Comparison of ENCODE assay signal across 1 cellular context in the genomic region with DNA sequence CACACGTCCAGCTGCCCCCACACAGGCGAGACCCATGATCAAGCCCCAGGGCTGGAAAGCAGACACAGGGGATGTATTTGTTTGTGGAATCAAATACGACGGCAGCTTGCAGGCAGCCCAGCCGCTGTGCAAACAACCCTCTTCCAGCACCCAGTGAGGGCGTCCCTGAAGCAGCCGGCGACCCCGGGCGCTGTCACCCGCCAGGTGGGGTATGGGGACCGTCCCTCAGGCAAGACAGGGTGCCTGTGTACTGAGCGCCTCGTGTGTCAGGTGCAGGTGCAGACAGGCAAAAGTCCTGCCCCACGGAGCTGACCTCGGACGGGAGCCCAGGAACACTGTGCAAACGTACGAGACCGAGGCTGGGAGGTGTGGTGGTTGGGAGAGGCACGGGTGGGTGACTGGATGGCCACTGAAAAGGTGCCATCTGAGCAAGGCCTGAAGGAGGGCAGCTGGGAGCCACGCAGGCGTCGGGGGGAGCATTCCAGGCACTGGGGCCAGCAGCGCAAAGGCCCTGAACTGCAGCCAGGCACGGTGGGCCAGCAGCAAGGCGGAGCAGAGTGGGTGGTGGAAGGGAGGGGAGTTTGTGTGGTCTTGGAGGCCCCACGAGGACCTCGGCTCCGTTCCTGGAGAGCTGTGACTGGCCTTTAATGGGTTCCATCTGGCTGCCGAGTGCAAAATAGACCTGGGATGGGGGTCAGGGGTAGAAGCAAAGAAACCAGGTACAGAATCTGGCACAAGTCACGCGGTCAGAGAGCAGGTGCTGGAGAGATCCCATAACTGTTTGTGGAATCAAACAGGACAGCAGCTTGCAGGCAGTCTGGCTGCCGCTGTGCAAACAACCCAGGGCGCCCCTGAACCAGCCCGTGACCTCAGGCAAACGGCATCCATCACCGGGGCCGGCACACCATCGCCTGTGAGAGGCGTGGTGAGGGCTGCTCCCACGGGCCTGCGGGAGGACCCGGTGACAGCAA.
TF ChIP-seq lines count a peak whose summit lies in the region.

No MANE protein-coding gene starts in this region.

TF ChIP-seq in HepG2, 621 proteins besides CTCF, POLR2A, EP300 and RAD21 (continued from another document and continues in another):
- TF ChIP-seq, protein P1, sequence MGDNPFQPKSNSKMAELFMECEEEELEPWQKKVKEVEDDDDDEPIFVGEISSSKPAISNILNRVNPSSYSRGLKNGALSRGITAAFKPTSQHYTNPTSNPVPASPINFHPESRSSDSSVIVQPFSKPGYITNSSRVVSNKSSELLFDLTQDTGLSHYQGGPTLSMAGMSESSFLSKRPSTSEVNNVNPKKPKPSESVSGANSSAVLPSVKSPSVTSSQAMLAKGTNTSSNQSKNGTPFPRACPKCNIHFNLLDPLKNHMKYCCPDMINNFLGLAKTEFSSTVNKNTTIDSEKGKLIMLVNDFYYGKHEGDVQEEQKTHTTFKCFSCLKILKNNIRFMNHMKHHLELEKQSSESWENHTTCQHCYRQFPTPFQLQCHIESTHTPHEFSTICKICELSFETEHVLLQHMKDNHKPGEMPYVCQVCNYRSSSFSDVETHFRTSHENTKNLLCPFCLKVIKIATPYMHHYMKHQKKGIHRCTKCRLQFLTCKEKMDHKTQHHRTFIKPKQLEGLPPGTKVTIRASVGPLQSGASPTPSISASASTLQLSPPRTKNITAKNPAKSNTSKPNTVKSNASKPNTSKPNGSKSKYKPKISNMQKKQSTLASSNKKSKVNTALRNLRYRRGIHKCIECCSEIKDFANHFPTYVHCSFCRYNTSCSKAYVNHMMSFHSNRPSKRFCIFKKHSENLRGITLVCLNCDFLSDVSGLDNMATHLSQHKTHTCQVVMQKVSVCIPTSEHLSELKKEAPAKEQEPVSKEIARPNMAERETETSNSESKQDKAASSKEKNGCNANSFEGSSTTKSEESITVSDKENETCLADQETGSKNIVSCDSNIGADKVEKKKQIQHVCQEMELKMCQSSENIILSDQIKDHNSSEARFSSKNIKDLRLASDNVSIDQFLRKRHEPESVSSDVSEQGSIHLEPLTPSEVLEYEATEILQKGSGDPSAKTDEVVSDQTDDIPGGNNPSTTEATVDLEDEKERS (CRISPR knock-in tag; IDR thresholded peaks at IDR 0.05) = peak; percentile 38; the same call in 1 of the 2 replicates
- TF ChIP-seq PITX1 (CRISPR knock-in tag; IDR thresholded peaks at IDR 0.05) (0 out of 2 replicates have a peak, but pooled peaks have one; percentile 14), FOXA3 (CRISPR knock-in tag; IDR thresholded peaks at IDR 0.05) (peak; percentile 73), ATF7 (IDR thresholded peaks at IDR 0.05) (no peak), ATF7 (CRISPR knock-in tag; IDR thresholded peaks at IDR 0.05) (peak; percentile 12; the same call in 1 of the 2 replicates), HNRNPL (IDR thresholded peaks at IDR 0.05; ENCODE audit: low read depth, low read length) (0 out of 2 replicates have a peak, but pooled peaks have one; percentile 36), BHLHE40 (IDR thresholded peaks at IDR 0.05; ENCODE audit: low read length) (no peak), ZSCAN30 (CRISPR knock-in tag; IDR thresholded peaks at IDR 0.05) (no peak), ZNF430 (CRISPR knock-in tag; IDR thresholded peaks at IDR 0.05) (no peak), ZNF124 (CRISPR knock-in tag; IDR thresholded peaks at IDR 0.05) (0 out of 2 replicates have a peak, but pooled peaks have one; percentile 25), ZNF619 (CRISPR knock-in tag; IDR thresholded peaks at IDR 0.05) (peak; percentile 69; the same call in 1 of the 2 replicates), SP140L (CRISPR knock-in tag; IDR thresholded peaks at IDR 0.05; ENCODE audit: borderline replicate concordance) (no peak), RFX5 (IDR thresholded peaks at IDR 0.05; ENCODE audit: low read depth, low read length) (no peak), SOX13 (IDR thresholded peaks at IDR 0.05) (no peak), SOX13 (CRISPR knock-in tag; conservative IDR thresholded peaks at IDR 0.05 in 1 of 2, IDR thresholded peaks at IDR 0.05 in 1 of 2) (no peak), NR2F6 (IDR thresholded peaks at IDR 0.05) (no peak), NR2F6 (CRISPR knock-in tag; IDR thresholded peaks at IDR 0.05) (peak; percentile 67), HES4 (CRISPR knock-in tag; IDR thresholded peaks at IDR 0.05; ENCODE audit: borderline replicate concordance) (no peak), KLF15 (CRISPR knock-in tag; IDR thresholded peaks at IDR 0.05; ENCODE audit: borderline replicate concordance) (no peak), ZNF816 (CRISPR knock-in tag; IDR thresholded peaks at IDR 0.05; ENCODE audit: borderline replicate concordance) (no peak), ZSCAN20 (CRISPR knock-in tag; IDR thresholded peaks at IDR 0.05; ENCODE audit: borderline replicate concordance) (no peak), SIN3A (IDR thresholded peaks at IDR 0.05; ENCODE audit: borderline replicate concordance, low read depth, low read length) (no peak), ZNF547 (CRISPR knock-in tag; IDR thresholded peaks at IDR 0.05) (0 out of 2 replicates have a peak, but pooled peaks have one; percentile 38), ATF7-NPFF (CRISPR knock-in tag; IDR thresholded peaks at IDR 0.05; ENCODE audit: low read depth) (0 out of 2 replicates have a peak, but pooled peaks have one; percentile 30)
- TF ChIP-seq, protein P2, sequence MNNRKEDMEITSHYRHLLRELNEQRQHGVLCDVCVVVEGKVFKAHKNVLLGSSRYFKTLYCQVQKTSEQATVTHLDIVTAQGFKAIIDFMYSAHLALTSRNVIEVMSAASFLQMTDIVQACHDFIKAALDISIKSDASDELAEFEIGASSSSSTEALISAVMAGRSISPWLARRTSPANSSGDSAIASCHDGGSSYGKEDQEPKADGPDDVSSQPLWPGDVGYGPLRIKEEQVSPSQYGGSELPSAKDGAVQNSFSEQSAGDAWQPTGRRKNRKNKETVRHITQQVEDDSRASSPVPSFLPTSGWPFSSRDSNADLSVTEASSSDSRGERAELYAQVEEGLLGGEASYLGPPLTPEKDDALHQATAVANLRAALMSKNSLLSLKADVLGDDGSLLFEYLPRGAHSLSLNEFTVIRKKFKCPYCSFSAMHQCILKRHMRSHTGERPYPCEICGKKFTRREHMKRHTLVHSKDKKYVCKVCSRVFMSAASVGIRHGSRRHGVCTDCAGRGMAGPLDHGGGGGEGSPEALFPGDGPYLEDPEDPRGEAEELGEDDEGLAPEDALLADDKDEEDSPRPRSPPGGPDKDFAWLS (CRISPR knock-in tag; IDR thresholded peaks at IDR 0.05; ENCODE audit: borderline replicate concordance) = 0 out of 2 replicates have a peak, but pooled peaks have one; percentile 21
- TF ChIP-seq, protein P3, sequence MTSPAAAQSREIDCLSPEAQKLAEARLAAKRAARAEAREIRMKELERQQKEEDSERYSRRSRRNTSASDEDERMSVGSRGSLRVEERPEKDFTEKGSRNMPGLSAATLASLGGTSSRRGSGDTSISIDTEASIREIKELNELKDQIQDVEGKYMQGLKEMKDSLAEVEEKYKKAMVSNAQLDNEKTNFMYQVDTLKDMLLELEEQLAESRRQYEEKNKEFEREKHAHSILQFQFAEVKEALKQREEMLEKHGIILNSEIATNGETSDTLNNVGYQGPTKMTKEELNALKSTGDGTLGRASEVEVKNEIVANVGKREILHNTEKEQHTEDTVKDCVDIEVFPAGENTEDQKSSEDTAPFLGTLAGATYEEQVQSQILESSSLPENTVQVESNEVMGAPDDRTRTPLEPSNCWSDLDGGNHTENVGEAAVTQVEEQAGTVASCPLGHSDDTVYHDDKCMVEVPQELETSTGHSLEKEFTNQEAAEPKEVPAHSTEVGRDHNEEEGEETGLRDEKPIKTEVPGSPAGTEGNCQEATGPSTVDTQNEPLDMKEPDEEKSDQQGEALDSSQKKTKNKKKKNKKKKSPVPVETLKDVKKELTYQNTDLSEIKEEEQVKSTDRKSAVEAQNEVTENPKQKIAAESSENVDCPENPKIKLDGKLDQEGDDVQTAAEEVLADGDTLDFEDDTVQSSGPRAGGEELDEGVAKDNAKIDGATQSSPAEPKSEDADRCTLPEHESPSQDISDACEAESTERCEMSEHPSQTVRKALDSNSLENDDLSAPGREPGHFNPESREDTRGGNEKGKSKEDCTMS (CRISPR knock-in tag; conservative IDR thresholded peaks at IDR 0.05) = no peak
- TF ChIP-seq, protein P4, sequence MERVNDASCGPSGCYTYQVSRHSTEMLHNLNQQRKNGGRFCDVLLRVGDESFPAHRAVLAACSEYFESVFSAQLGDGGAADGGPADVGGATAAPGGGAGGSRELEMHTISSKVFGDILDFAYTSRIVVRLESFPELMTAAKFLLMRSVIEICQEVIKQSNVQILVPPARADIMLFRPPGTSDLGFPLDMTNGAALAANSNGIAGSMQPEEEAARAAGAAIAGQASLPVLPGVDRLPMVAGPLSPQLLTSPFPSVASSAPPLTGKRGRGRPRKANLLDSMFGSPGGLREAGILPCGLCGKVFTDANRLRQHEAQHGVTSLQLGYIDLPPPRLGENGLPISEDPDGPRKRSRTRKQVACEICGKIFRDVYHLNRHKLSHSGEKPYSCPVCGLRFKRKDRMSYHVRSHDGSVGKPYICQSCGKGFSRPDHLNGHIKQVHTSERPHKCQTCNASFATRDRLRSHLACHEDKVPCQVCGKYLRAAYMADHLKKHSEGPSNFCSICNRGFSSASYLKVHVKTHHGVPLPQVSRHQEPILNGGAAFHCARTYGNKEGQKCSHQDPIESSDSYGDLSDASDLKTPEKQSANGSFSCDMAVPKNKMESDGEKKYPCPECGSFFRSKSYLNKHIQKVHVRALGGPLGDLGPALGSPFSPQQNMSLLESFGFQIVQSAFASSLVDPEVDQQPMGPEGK (CRISPR knock-in tag; IDR thresholded peaks at IDR 0.05) = 0 out of 2 replicates have a peak, but pooled peaks have one; percentile 24
- TF ChIP-seq, protein P5, sequence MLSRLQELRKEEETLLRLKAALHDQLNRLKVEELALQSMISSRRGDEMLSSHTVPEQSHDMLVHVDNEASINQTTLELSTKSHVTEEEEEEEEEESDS (CRISPR knock-in tag; IDR thresholded peaks at IDR 0.05; ENCODE audit: borderline replicate concordance) = no peak
- TF ChIP-seq, protein P6, sequence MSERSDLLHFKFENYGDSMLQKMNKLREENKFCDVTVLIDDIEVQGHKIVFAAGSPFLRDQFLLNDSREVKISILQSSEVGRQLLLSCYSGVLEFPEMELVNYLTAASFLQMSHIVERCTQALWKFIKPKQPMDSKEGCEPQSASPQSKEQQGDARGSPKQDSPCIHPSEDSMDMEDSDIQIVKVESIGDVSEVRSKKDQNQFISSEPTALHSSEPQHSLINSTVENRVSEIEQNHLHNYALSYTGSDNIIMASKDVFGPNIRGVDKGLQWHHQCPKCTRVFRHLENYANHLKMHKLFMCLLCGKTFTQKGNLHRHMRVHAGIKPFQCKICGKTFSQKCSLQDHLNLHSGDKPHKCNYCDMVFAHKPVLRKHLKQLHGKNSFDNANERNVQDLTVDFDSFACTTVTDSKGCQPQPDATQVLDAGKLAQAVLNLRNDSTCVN (CRISPR knock-in tag; IDR thresholded peaks at IDR 0.05; ENCODE audit: borderline replicate concordance) = peak; percentile 20; the same call in 1 of the 2 replicates
- TF ChIP-seq, protein P7, sequence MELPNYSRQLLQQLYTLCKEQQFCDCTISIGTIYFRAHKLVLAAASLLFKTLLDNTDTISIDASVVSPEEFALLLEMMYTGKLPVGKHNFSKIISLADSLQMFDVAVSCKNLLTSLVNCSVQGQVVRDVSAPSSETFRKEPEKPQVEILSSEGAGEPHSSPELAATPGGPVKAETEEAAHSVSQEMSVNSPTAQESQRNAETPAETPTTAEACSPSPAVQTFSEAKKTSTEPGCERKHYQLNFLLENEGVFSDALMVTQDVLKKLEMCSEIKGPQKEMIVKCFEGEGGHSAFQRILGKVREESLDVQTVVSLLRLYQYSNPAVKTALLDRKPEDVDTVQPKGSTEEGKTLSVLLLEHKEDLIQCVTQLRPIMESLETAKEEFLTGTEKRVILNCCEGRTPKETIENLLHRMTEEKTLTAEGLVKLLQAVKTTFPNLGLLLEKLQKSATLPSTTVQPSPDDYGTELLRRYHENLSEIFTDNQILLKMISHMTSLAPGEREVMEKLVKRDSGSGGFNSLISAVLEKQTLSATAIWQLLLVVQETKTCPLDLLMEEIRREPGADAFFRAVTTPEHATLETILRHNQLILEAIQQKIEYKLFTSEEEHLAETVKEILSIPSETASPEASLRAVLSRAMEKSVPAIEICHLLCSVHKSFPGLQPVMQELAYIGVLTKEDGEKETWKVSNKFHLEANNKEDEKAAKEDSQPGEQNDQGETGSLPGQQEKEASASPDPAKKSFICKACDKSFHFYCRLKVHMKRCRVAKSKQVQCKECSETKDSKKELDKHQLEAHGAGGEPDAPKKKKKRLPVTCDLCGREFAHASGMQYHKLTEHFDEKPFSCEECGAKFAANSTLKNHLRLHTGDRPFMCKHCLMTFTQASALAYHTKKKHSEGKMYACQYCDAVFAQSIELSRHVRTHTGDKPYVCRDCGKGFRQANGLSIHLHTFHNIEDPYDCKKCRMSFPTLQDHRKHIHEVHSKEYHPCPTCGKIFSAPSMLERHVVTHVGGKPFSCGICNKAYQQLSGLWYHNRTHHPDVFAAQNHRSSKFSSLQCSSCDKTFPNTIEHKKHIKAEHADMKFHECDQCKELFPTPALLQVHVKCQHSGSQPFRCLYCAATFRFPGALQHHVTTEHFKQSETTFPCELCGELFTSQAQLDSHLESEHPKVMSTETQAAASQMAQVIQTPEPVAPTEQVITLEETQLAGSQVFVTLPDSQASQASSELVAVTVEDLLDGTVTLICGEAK (IDR thresholded peaks at IDR 0.05) = no peak
- TF ChIP-seq, protein P7 (CRISPR knock-in tag; IDR thresholded peaks at IDR 0.05) = no peak
- TF ChIP-seq, protein P8, sequence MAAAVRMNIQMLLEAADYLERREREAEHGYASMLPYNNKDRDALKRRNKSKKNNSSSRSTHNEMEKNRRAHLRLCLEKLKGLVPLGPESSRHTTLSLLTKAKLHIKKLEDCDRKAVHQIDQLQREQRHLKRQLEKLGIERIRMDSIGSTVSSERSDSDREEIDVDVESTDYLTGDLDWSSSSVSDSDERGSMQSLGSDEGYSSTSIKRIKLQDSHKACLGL (CRISPR knock-in tag; IDR thresholded peaks at IDR 0.05) = peak; percentile 23; the same call in 1 of the 2 replicates
